Comparison of ENCODE assay signal across 1 cellular context in genomic region chr5:149380466-149381121, GRCh38.
TF ChIP-seq lines count a peak whose summit lies in the region.

No MANE protein-coding gene starts in this region.

TF ChIP-seq in HepG2, 621 proteins besides CTCF, POLR2A, EP300 and RAD21 (continued from another document and continues in another):
- TF ChIP-seq PRDM10 (CRISPR knock-in tag; IDR thresholded peaks at IDR 0.05; ENCODE audit: low read depth) (no peak), NFIC (IDR thresholded peaks at IDR 0.05; ENCODE audit: low read length) (no peak), ZBTB2 (CRISPR knock-in tag; IDR thresholded peaks at IDR 0.05; ENCODE audit: low read depth) (no peak), ZNF235 (CRISPR knock-in tag; IDR thresholded peaks at IDR 0.05; ENCODE audit: borderline replicate concordance) (no peak), KAT7 (CRISPR knock-in tag; IDR thresholded peaks at IDR 0.05; ENCODE audit: borderline replicate concordance) (0 out of 2 replicates have a peak, but pooled peaks have one; percentile 28), CCAR2 (optimal IDR thresholded peaks at IDR 0.05; ENCODE audit: low read depth, low read length) (no peak), ZC3H13 (CRISPR knock-in tag; IDR thresholded peaks at IDR 0.05) (peak; percentile 14; the same call in 1 of the 2 replicates), ZNF646 (CRISPR knock-in tag; IDR thresholded peaks at IDR 0.05) (no peak; the same call in 1 of the 2 replicates), SALL2 (CRISPR knock-in tag; IDR thresholded peaks at IDR 0.05) (no peak), TGIF2 (CRISPR knock-in tag; IDR thresholded peaks at IDR 0.05) (no peak), MED13 (CRISPR knock-in tag; IDR thresholded peaks at IDR 0.05) (no peak), SRY (CRISPR knock-in tag; IDR thresholded peaks at IDR 0.05) (no peak), JUN (CRISPR knock-in tag; IDR thresholded peaks at IDR 0.05) (peak; percentile 71; the same call in 1 of the 2 replicates), HNRNPK (IDR thresholded peaks at IDR 0.05; ENCODE audit: low read depth, low read length, poor library complexity, severe bottlenecking) (no peak), DNMT1 (CRISPR knock-in tag; IDR thresholded peaks at IDR 0.05) (no peak), WIZ (CRISPR knock-in tag; IDR thresholded peaks at IDR 0.05) (no peak), ZNF839 (CRISPR knock-in tag; IDR thresholded peaks at IDR 0.05; ENCODE audit: borderline replicate concordance) (no peak), SMAD1 (CRISPR knock-in tag; IDR thresholded peaks at IDR 0.05; ENCODE audit: borderline replicate concordance, low read depth) (no peak), CBX1 (IDR thresholded peaks at IDR 0.05; ENCODE audit: low read depth) (no peak), TEAD3 (CRISPR knock-in tag; optimal IDR thresholded peaks at IDR 0.05; ENCODE audit: borderline replicate concordance) (peak; percentile 87), SALL1 (CRISPR knock-in tag; IDR thresholded peaks at IDR 0.05) (peak; percentile 84), ZNF33A (CRISPR knock-in tag; IDR thresholded peaks at IDR 0.05; ENCODE audit: borderline replicate concordance) (no peak), NPAS2 (CRISPR knock-in tag; IDR thresholded peaks at IDR 0.05; ENCODE audit: borderline replicate concordance) (no peak), HNF4A (CRISPR knock-in tag; IDR thresholded peaks at IDR 0.05) (peak; percentile 91), ZNF513 (CRISPR knock-in tag; conservative IDR thresholded peaks at IDR 0.05) (no peak), DPF2 (CRISPR knock-in tag; IDR thresholded peaks at IDR 0.05; ENCODE audit: borderline replicate concordance, low read depth) (no peak), ZNF543 (CRISPR knock-in tag; IDR thresholded peaks at IDR 0.05) (no peak), MYNN (CRISPR knock-in tag; IDR thresholded peaks at IDR 0.05; ENCODE audit: low read depth) (no peak), RARG (CRISPR knock-in tag; IDR thresholded peaks at IDR 0.05; ENCODE audit: low read depth) (no peak), NR2F1 (CRISPR knock-in tag; IDR thresholded peaks at IDR 0.05) (peak in 1 of 2 experiments; percentile 61; a peak in 1 of 4 replicates), MYC (CRISPR knock-in tag; IDR thresholded peaks at IDR 0.05; ENCODE audit: borderline replicate concordance) (no peak; the same call in 1 of the 2 replicates)
- TF ChIP-seq, protein P1, sequence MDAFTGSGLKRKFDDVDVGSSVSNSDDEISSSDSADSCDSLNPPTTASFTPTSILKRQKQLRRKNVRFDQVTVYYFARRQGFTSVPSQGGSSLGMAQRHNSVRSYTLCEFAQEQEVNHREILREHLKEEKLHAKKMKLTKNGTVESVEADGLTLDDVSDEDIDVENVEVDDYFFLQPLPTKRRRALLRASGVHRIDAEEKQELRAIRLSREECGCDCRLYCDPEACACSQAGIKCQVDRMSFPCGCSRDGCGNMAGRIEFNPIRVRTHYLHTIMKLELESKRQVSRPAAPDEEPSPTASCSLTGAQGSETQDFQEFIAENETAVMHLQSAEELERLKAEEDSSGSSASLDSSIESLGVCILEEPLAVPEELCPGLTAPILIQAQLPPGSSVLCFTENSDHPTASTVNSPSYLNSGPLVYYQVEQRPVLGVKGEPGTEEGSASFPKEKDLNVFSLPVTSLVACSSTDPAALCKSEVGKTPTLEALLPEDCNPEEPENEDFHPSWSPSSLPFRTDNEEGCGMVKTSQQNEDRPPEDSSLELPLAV (CRISPR knock-in tag; conservative IDR thresholded peaks at IDR 0.05; ENCODE audit: low read depth), result no peak
- TF ChIP-seq, protein P2, sequence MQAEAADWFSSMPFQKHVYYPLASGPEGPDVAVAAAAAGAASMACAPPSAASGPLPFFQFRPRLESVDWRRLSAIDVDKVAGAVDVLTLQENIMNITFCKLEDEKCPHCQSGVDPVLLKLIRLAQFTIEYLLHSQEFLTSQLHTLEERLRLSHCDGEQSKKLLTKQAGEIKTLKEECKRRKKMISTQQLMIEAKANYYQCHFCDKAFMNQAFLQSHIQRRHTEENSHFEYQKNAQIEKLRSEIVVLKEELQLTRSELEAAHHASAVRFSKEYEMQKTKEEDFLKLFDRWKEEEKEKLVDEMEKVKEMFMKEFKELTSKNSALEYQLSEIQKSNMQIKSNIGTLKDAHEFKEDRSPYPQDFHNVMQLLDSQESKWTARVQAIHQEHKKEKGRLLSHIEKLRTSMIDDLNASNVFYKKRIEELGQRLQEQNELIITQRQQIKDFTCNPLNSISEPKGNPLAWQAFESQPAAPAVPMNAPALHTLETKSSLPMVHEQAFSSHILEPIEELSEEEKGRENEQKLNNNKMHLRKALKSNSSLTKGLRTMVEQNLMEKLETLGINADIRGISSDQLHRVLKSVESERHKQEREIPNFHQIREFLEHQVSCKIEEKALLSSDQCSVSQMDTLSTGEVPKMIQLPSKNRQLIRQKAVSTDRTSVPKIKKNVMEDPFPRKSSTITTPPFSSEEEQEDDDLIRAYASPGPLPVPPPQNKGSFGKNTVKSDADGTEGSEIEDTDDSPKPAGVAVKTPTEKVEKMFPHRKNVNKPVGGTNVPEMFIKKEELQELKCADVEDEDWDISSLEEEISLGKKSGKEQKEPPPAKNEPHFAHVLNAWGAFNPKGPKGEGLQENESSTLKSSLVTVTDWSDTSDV (CRISPR knock-in tag; IDR thresholded peaks at IDR 0.05), result no peak
- TF ChIP-seq, protein P3, sequence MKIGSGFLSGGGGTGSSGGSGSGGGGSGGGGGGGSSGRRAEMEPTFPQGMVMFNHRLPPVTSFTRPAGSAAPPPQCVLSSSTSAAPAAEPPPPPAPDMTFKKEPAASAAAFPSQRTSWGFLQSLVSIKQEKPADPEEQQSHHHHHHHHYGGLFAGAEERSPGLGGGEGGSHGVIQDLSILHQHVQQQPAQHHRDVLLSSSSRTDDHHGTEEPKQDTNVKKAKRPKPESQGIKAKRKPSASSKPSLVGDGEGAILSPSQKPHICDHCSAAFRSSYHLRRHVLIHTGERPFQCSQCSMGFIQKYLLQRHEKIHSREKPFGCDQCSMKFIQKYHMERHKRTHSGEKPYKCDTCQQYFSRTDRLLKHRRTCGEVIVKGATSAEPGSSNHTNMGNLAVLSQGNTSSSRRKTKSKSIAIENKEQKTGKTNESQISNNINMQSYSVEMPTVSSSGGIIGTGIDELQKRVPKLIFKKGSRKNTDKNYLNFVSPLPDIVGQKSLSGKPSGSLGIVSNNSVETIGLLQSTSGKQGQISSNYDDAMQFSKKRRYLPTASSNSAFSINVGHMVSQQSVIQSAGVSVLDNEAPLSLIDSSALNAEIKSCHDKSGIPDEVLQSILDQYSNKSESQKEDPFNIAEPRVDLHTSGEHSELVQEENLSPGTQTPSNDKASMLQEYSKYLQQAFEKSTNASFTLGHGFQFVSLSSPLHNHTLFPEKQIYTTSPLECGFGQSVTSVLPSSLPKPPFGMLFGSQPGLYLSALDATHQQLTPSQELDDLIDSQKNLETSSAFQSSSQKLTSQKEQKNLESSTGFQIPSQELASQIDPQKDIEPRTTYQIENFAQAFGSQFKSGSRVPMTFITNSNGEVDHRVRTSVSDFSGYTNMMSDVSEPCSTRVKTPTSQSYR (CRISPR knock-in tag; IDR thresholded peaks at IDR 0.05; ENCODE audit: borderline replicate concordance), result no peak
- TF ChIP-seq, protein P4, sequence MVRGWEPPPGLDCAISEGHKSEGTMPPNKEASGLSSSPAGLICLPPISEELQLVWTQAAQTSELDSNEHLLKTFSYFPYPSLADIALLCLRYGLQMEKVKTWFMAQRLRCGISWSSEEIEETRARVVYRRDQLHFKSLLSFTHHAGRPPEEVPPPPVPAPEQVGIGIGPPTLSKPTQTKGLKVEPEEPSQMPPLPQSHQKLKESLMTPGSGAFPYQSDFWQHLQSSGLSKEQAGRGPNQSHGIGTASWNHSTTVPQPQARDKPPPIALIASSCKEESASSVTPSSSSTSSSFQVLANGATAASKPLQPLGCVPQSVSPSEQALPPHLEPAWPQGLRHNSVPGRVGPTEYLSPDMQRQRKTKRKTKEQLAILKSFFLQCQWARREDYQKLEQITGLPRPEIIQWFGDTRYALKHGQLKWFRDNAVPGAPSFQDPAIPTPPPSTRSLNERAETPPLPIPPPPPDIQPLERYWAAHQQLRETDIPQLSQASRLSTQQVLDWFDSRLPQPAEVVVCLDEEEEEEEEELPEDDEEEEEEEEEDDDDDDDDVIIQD (CRISPR knock-in tag; IDR thresholded peaks at IDR 0.05; ENCODE audit: low read depth), result peak; percentile 55; the same call in 1 of the 2 replicates
